8 cellular contexts compared by ENCODE assay signal in the genomic region with DNA sequence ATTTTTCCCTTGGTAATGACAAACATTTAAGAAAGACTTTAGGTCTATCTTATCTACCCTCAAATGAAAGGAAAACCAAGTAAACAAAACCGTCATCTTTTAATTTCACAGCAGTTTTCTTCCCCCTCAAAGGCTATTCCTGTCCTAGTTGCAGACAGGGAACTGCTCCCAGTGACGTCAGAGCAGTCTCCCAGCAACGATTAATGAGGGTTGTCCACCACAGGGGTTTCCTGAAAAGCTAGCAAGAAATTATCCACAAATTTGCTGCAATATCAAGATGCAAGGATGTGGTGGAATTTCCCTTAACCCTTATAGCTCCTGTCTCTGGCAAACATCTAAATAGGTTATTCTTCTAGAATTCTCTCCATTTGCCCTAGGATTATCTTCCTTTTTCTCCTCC.
DNase-seq lines count a peak whose midpoint lies in the region; ATAC-seq, FAIRE-seq and TF ChIP-seq lines count a peak whose summit lies in the region.

No MANE protein-coding gene starts in this region.

- no peaks in the 10 kb centered on the region for H3K9me3 ChIP-seq in A549
- H3K9me3 ChIP-seq in endocrine pancreas (ENCODE audit: control insufficient read depth, low read length), result no peaks in the 10 kb centered on the region

- no peaks in the 10 kb centered on the region for H3K27me3 Mint-ChIP-seq in osteocyte (ENCODE audit: unreplicated experiment)

- TF ChIP-seq RAD21 in A549 (conservative IDR thresholded peaks at IDR 0.05 in 1 of 2, IDR thresholded peaks at IDR 0.05 in 1 of 2), result no peak

- peaks cover 34% of the 10 kb centered on the region for H3K4me1 ChIP-seq in A549
- peaks cover 9% of the 10 kb centered on the region for H3K4me1 ChIP-seq in endocrine pancreas (ENCODE audit: control insufficient read depth, insufficient read depth, low read length)

- no peak overlapping the region for H3K9ac ChIP-seq in endocrine pancreas (ENCODE audit: control insufficient read depth, insufficient read depth, low read length)

- peak overlapping the region; percentile 60 for H3K4me2 ChIP-seq in A549

- H3K27ac Mint-ChIP-seq in osteocyte (ENCODE audit: unreplicated experiment), result no peak overlapping the region

- no peak for TF ChIP-seq CTCF in A549 (IDR thresholded peaks at IDR 0.05)
- TF ChIP-seq CTCF in osteocyte (IDR thresholded peaks at IDR 0.05), result no peak

- H3K9me3 Mint-ChIP-seq in osteocyte (ENCODE audit: unreplicated experiment), result no peaks in the 10 kb centered on the region

- H3K27ac ChIP-seq in A549, result peak overlapping the region in 1 of 2 experiments; percentile 15; a peak in 1 of 6 replicates

- H3K36me3 Mint-ChIP-seq in osteocyte (ENCODE audit: unreplicated experiment), result peaks cover 13% of the 10 kb centered on the region

- DNase-seq in A549 (ENCODE audit: low read depth in 1 of 2, low spot score in 1 of 2) (peak; percentile 41 to 71), LHCN-M2 (ENCODE audit: low read depth) (peak; percentile 47), midbrain (lab: John Stamatoyannopoulos, UW) (peak; percentile 38), NAMALWA (ENCODE audit: low spot score) (no peak), osteocyte (ENCODE audit: extremely low spot score, unreplicated experiment) (no peak)

- CTCF ChIA-PET in A549 (lab: Yijun Ruan, JAX), result interaction anchor here (0.9 to 2.1 kb wide), 6 partner anchors 16 to 126 kb away, joined by 3 to 13 read pairs (median 5); partner anchors contain the start of gene GLI1

- H3K4me3 ChIP-seq in A549, result no peak overlapping the region
- peak overlapping the region; percentile 22 for H3K4me3 ChIP-seq in endocrine pancreas (ENCODE audit: control insufficient read depth, insufficient read depth, low read length)

- H3K36me3 ChIP-seq in endocrine pancreas (ENCODE audit: control insufficient read depth, insufficient read depth, low read length), result no peaks in the 10 kb centered on the region

- H3K4me1 Mint-ChIP-seq in osteocyte (ENCODE audit: unreplicated experiment), result peaks cover 15% of the 10 kb centered on the region

- no peak overlapping the region for H3K4me3 Mint-ChIP-seq in osteocyte (ENCODE audit: unreplicated experiment)

- POLR2A ChIA-PET in A549 (lab: Yijun Ruan, JAX), result interaction anchor here (1.7 kb wide), 1 partner anchor 90 kb away, joined by 5 read pairs; no protein-coding TSS in a partner anchor

- WGBS in A549 (ENCODE audit: missing lambda C conversion rate), result 12% methylated on average over 3 of the region's 3 CpGs

- FAIRE-seq in A549 (lab: Jason Lieb, UNC), result no peak

- TF ChIP-seq EP300 in A549 (IDR thresholded peaks at IDR 0.05), result no peak

- H3K27me3 ChIP-seq in endocrine pancreas (ENCODE audit: control insufficient read depth, insufficient read depth, low read length), result no peaks in the 10 kb centered on the region

- ATAC-seq in A549 (peak in 1 of 2 experiments; percentile 65; a peak in 4 of 6 replicates), GM21737 (IDR thresholded peaks at IDR 0.05; ENCODE audit: unreplicated experiment) (no peak), GM19035 (IDR thresholded peaks at IDR 0.05; ENCODE audit: unreplicated experiment) (no peak)

- TF ChIP-seq POLR2A in A549 (IDR thresholded peaks at IDR 0.05; ENCODE audit: low read length), result no peak

TF ChIP-seq in A549, 52 proteins besides CTCF, POLR2A, EP300 and RAD21:
- no peak for TF ChIP-seq CBX2 (IDR thresholded peaks at IDR 0.05; ENCODE audit: borderline replicate concordance, low read depth)

Comparison
In these comparisons a context has a peak if more than half of its experiments do, and no peak if none do; other contexts are left out.
1. DNase-seq: peak in A549 (2 of 2), LHCN-M2 (single experiment) and midbrain (single experiment); none in NAMALWA (single experiment) and osteocyte (single experiment).